Comparison of ENCODE assay signal across 11 cellular contexts in genomic region chr5:176366575-176366894, GRCh38. TPM values are rescaled to one million over a fixed set of nuclear protein-coding genes. Genes with fewer than 3 reads are reported as not detected.
DNase-seq lines count a peak whose midpoint lies in the region; ATAC-seq, FAIRE-seq and TF ChIP-seq lines count a peak whose summit lies in the region.
"Had no signal": no experiment of that assay in that cellular context is flagged by ENCODE, and none has a peak within 500 bp of the region (broad histone marks: within the 10 kb centered on the region; RNA-seq: fewer than 3 reads in every experiment).

No MANE protein-coding gene starts in this region.

- H3K9me1 ChIP-seq in IMR-90 (ENCODE audit: insufficient read depth, low read length): peaks cover 4% of the 10 kb centered on the region

- TF ChIP-seq RAD21 in IMR-90 (IDR thresholded peaks at IDR 0.05; ENCODE audit: low read length): no peak

- peak overlapping the region; percentile 71 for H3K4me2 ChIP-seq in IMR-90 (ENCODE audit: low read depth, low read length)

- peak overlapping the region; percentile 79 for H3K14ac ChIP-seq in IMR-90 (replicated peaks; ENCODE audit: low read depth, low read length)

- ATAC-seq in IMR-90 (ENCODE audit: low read depth) (no peak), HG03139 (IDR thresholded peaks at IDR 0.05; ENCODE audit: unreplicated experiment) (no peak), HG02884 (IDR thresholded peaks at IDR 0.05; ENCODE audit: unreplicated experiment) (no peak)
- ATAC-seq in natural killer cell treated with Interleukin-12 subunit alpha and Interleukin-12 subunit beta and Interleukin-15 and Interleukin-18, amount 100 ng/mL, for 72 hours: no peak

- H3K79me1 ChIP-seq in IMR-90 (ENCODE audit: low read depth in 1 of 2, low read length in 2 of 2): peaks cover 13 to 17% of the 10 kb centered on the region in 2 experiments

- CTCF ChIA-PET in IMR-90 (lab: Yijun Ruan, JAX): no interaction called here

- FAIRE-seq in kidney (lab: Jason Lieb, UNC): no peak
- FAIRE-seq: G401.6 had no signal

- WGBS in IMR-90 (ENCODE audit: extremely low coverage in 2 of 2, insufficient read length in 1 of 2), 2 experiments: 100% methylated on average over 2 of the region's 11 CpGs; no CpG with 5 or more reads in 1 of the 2 experiments
- 87 to 89% methylated on average over 11 of the region's 11 CpGs for WGBS in lower leg skin, 2 donors

- peaks cover 4% of the 10 kb centered on the region for H3K36me3 Mint-ChIP-seq in natural killer cell treated with Interleukin-12 subunit alpha and Interleukin-12 subunit beta and Interleukin-15 and Interleukin-18, amount 100 ng/mL, for 72 hours

- peak overlapping the region; percentile 56 for H3K4me3 Mint-ChIP-seq in natural killer cell treated with Interleukin-12 subunit alpha and Interleukin-12 subunit beta and Interleukin-15 and Interleukin-18, amount 100 ng/mL, for 72 hours

- intact Hi-C loops in IMR-90 (cut with micrococcal nuclease) (no loop called here), kidney (cut with DNase I) (no loop called here), lower leg skin (cut with DNase I; ENCODE audit: low total_unique reads) (no loop called here)

- DNase-seq in AG10803 (ENCODE audit: low read depth) (no peak), IMR-90 (no peak), kidney (no peak), lower leg skin (ENCODE audit: low spot score in 2 of 2) (no peak)
- no peak for DNase-seq in natural killer cell treated with Interleukin-12 subunit alpha and Interleukin-12 subunit beta and Interleukin-15 and Interleukin-18, amount 100 ng/mL, for 72 hours (ENCODE audit: low spot score)
- DNase-seq: central memory CD4-positive, alpha-beta T cell; NCI-H2081 treated with DMSO at 0.1 percent for 48 hours had no signal

- H2AFZ ChIP-seq in IMR-90 (replicated peaks; ENCODE audit: low read length, poor library complexity): peak overlapping the region; percentile 95

- H3K4ac ChIP-seq in IMR-90 (ENCODE audit: low read depth, low read length): peak overlapping the region; percentile 66

- peak overlapping the region; percentile 83 for H4K91ac ChIP-seq in IMR-90 (ENCODE audit: insufficient read depth, low read depth, low read length)

- BruUV-seq in IMR-90 (replicated peaks; lab: Mats Ljungman, UMichigan): no TSS peak

- peak overlapping the region; percentile 88 for H2AK5ac ChIP-seq in IMR-90 (ENCODE audit: low read depth, low read length)

- no peaks in the 10 kb centered on the region for H3K9me3 Mint-ChIP-seq in natural killer cell treated with Interleukin-12 subunit alpha and Interleukin-12 subunit beta and Interleukin-15 and Interleukin-18, amount 100 ng/mL, for 72 hours

- H3K4me3 ChIP-seq in AG10803 (ENCODE audit: low read length) (peak overlapping the region; percentile 67), IMR-90 (ENCODE audit: insufficient read depth, low read depth, low read length) (peak overlapping the region; percentile 58), duodenal mucosa (ENCODE audit: low read depth in 1 of 2, low read length in 2 of 2) (peak overlapping the region; percentile 74 to 78), kidney (ENCODE audit: low read length in 2 of 2) (peak overlapping the region in 1 of 2 donors; percentile 69), lower leg skin (ENCODE audit: low read depth, poor library complexity, severe bottlenecking) (no peak overlapping the region)

- no peaks in the 10 kb centered on the region for H3K27me3 ChIP-seq in IMR-90 (ENCODE audit: control insufficient read depth, insufficient read depth, low read length)
- H3K27me3 ChIP-seq in duodenal mucosa (ENCODE audit: control insufficient read depth in 1 of 2, insufficient read depth in 2 of 2, low read length in 2 of 2): peaks cover 12 to 13% of the 10 kb centered on the region in 2 donors

- in situ Hi-C loops in IMR-90 (cut with MboI; ENCODE audit: low sequenced_read_pairs): no loop called here

- H2BK120ac ChIP-seq in IMR-90 (ENCODE audit: low read depth, low read length): peak overlapping the region; percentile 18; the same call in 1 of the 2 replicates

- POLR2A ChIA-PET in IMR-90 (lab: Charles Lee; ENCODE audit: unreplicated experiment): no interaction called here

- H2AK9ac ChIP-seq in IMR-90 (replicated peaks; ENCODE audit: low read depth, low read length, poor library complexity): peak overlapping the region; percentile 86

- peaks cover 7% of the 10 kb centered on the region for H3K4me1 ChIP-seq in IMR-90 (ENCODE audit: control insufficient read depth, insufficient read depth, low read length)
- H3K4me1 ChIP-seq in duodenal mucosa (ENCODE audit: control insufficient read depth in 1 of 2, insufficient read depth in 2 of 2, low read length in 2 of 2): peaks cover 5 to 17% of the 10 kb centered on the region in 2 donors
- H3K4me1 ChIP-seq in kidney (ENCODE audit: control insufficient read depth in 1 of 2, insufficient read depth in 1 of 2, low read depth in 1 of 2, low read length in 2 of 2): peaks cover 0 to 12% of the 10 kb centered on the region in 2 donors

- peak overlapping the region; percentile 74 to 100 for H4K8ac ChIP-seq in IMR-90 (ENCODE audit: low read depth in 2 of 2, low read length in 2 of 2)

- no peak overlapping the region for H3K18ac ChIP-seq in IMR-90 (ENCODE audit: low read depth, low read length)

- H4K20me1 ChIP-seq in IMR-90 (ENCODE audit: insufficient read depth, low read length): no peaks in the 10 kb centered on the region

- H3K9ac ChIP-seq in IMR-90 (ENCODE audit: low read depth, low read length) (peak overlapping the region; percentile 72; the same call in 1 of the 2 replicates), duodenal mucosa (ENCODE audit: low read depth in 1 of 2, low read length in 2 of 2) (no peak overlapping the region), kidney (ENCODE audit: low read length in 2 of 2) (no peak overlapping the region)

- no peaks in the 10 kb centered on the region for H3K9me3 ChIP-seq in IMR-90 (ENCODE audit: control insufficient read depth, insufficient read depth, low read length)
- H3K9me3 ChIP-seq in duodenal mucosa (ENCODE audit: control insufficient read depth in 1 of 2, low read length in 2 of 2): no peaks in the 10 kb centered on the region
- H3K9me3 ChIP-seq in kidney (ENCODE audit: control insufficient read depth in 1 of 2, low read length in 2 of 2): no peaks in the 10 kb centered on the region

- peak overlapping the region; percentile 50 for H3K23ac ChIP-seq in IMR-90 (ENCODE audit: low read depth, low read length)

- H3K36me3 ChIP-seq in IMR-90 (ENCODE audit: control insufficient read depth, insufficient read depth, low read length) (peaks cover 17% of the 10 kb centered on the region), duodenal mucosa (ENCODE audit: control insufficient read depth in 1 of 2, insufficient read depth in 2 of 2, low read length in 2 of 2) (peaks cover 0 to 5% of the 10 kb centered on the region in 2 donors), kidney (ENCODE audit: control insufficient read depth in 1 of 2, insufficient read depth in 2 of 2, low read length in 2 of 2) (no peaks in the 10 kb centered on the region)

- H3K56ac ChIP-seq in IMR-90 (ENCODE audit: extremely low read depth, insufficient read depth, low read length): no peak overlapping the region

- TF ChIP-seq POLR2A in IMR-90 (IDR thresholded peaks at IDR 0.05; ENCODE audit: low read depth, low read length) (no peak), lower leg skin (IDR thresholded peaks at IDR 0.05) (no peak)

- dilution Hi-C loops in IMR-90 (cut with HindIII; ENCODE audit: low sequenced_read_pairs, unreplicated experiment): no loop called here

- no peaks in the 10 kb centered on the region for H3K27me3 Mint-ChIP-seq in natural killer cell treated with Interleukin-12 subunit alpha and Interleukin-12 subunit beta and Interleukin-15 and Interleukin-18, amount 100 ng/mL, for 72 hours

- H2BK5ac ChIP-seq in IMR-90 (ENCODE audit: low read depth, low read length, poor library complexity, severe bottlenecking): no peak overlapping the region

- H3K4me1 Mint-ChIP-seq in natural killer cell treated with Interleukin-12 subunit alpha and Interleukin-12 subunit beta and Interleukin-15 and Interleukin-18, amount 100 ng/mL, for 72 hours (ENCODE audit: low read depth in 2 of 2): peaks cover 17 to 21% of the 10 kb centered on the region in 2 donors

- TF ChIP-seq CTCF in AG10803 (conservative IDR thresholded peaks at IDR 0.05; ENCODE audit: low read length): no peak
- TF ChIP-seq CTCF in IMR-90 (conservative IDR thresholded peaks at IDR 0.05; ENCODE audit: low read depth, low read length): no peak
- TF ChIP-seq CTCF in kidney (IDR thresholded peaks at IDR 0.05; ENCODE audit: borderline replicate concordance, extremely low read depth, insufficient read depth): no peak
- no peak for TF ChIP-seq CTCF in lower leg skin (IDR thresholded peaks at IDR 0.05)

- peak overlapping the region; percentile 62 for H4K5ac ChIP-seq in IMR-90 (ENCODE audit: low read depth, low read length)

- H3K27ac ChIP-seq in IMR-90 (ENCODE audit: insufficient read depth, low read length) (no peak overlapping the region; the same call in 1 of the 2 replicates), duodenal mucosa (ENCODE audit: low read depth, low read length) (no peak overlapping the region), kidney (ENCODE audit: low read depth in 2 of 2, low read length in 2 of 2) (no peak overlapping the region)

- H3K27ac Mint-ChIP-seq in natural killer cell treated with Interleukin-12 subunit alpha and Interleukin-12 subunit beta and Interleukin-15 and Interleukin-18, amount 100 ng/mL, for 72 hours: peak overlapping the region; percentile 15 to 80

- H2BK15ac ChIP-seq in IMR-90 (ENCODE audit: low read depth, low read length): no peak overlapping the region

- H2BK20ac ChIP-seq in IMR-90 (ENCODE audit: low read depth, low read length): no peak overlapping the region

RNA-seq across cellular contexts. Expression of gene ARL10, which starts 1.2 kb away (rescaled TPM):
- total RNA-seq in IMR-90 (2012; rRNA removed): 3.6 and 4.4 TPM in 2 replicates
- 5.0 and 6.0 TPM in 2 replicates for polyA plus RNA-seq in IMR-90 (2012; rRNA removed)
- polyA plus RNA-seq in IMR-90 (2012; cell fraction: cytosol; rRNA removed): 1.3 and 1.5 TPM in 2 replicates
- polyA plus RNA-seq in IMR-90 (2012; cell fraction: nucleus; rRNA removed; ENCODE audit: low replicate concordance): 17.8 and 20.2 TPM in 2 replicates
- total RNA-seq in natural killer cell treated with Interleukin-12 subunit alpha and Interleukin-12 subunit beta and Interleukin-15 and Interleukin-18, amount 100 ng/mL, for 72 hours: 10 to 100 TPM in 1 of 2 donors, 1 to 10 TPM in 1; 8.1 to 12.9 TPM
- 6.2 TPM for total RNA-seq in kidney
- 2.9 TPM for polyA plus RNA-seq in kidney (ENCODE audit: insufficient read depth, low read depth, low replicate concordance)
- total RNA-seq in lower leg skin: 10 to 100 TPM in 2 of 4 donors, 1 to 10 TPM in 2; 6.1 to 13.5 (median 8.8) TPM

RNA-seq across cellular contexts. Expression of gene KIAA1191, which starts 5.0 kb away (rescaled TPM):
- total RNA-seq in IMR-90 (2012; rRNA removed): 107 and 124 TPM in 2 replicates
- polyA plus RNA-seq in IMR-90 (2012; rRNA removed): 107 and 114 TPM in 2 replicates
- 58.0 and 98.4 TPM in 2 replicates for polyA plus RNA-seq in IMR-90 (2012; cell fraction: cytosol; rRNA removed)
- polyA plus RNA-seq in IMR-90 (2012; cell fraction: nucleus; rRNA removed; ENCODE audit: low replicate concordance): 60.4 and 66.6 TPM in 2 replicates
- 10 to 100 TPM; 61.1 to 66.7 TPM for total RNA-seq in natural killer cell treated with Interleukin-12 subunit alpha and Interleukin-12 subunit beta and Interleukin-15 and Interleukin-18, amount 100 ng/mL, for 72 hours
- total RNA-seq in kidney: 109 TPM
- polyA plus RNA-seq in kidney (ENCODE audit: insufficient read depth, low read depth, low replicate concordance): 208 TPM
- total RNA-seq in lower leg skin: 10 to 100 TPM; 58.0 to 89.4 (median 73.4) TPM

RNA-seq across cellular contexts. Expression of gene NOP16, which starts 21.9 kb away (rescaled TPM):
- total RNA-seq in IMR-90 (2012; rRNA removed) (28.0 and 33.3 TPM in 2 replicates), kidney (18.1 TPM), lower leg skin (10 to 100 TPM; 11.5 to 22.5 (median 12.1) TPM)
- polyA plus RNA-seq in IMR-90 (2012; rRNA removed) (60.4 and 61.3 TPM in 2 replicates), kidney (ENCODE audit: insufficient read depth, low read depth, low replicate concordance) (32.1 TPM)
- 40.4 and 78.7 TPM in 2 replicates for polyA plus RNA-seq in IMR-90 (2012; cell fraction: cytosol; rRNA removed)
- polyA plus RNA-seq in IMR-90 (2012; cell fraction: nucleus; rRNA removed; ENCODE audit: low replicate concordance): 71.5 and 77.8 TPM in 2 replicates
- total RNA-seq in natural killer cell treated with Interleukin-12 subunit alpha and Interleukin-12 subunit beta and Interleukin-15 and Interleukin-18, amount 100 ng/mL, for 72 hours: 100 to 1,000 TPM in 1 of 2 donors, 10 to 100 TPM in 1; 62.0 to 155 TPM

RNA-seq across cellular contexts. Expression of gene HIGD2A, which starts 22.0 kb away (rescaled TPM):
- total RNA-seq in IMR-90 (2012; rRNA removed): 33.3 and 35.0 TPM in 2 replicates
- 131 and 146 TPM in 2 replicates for polyA plus RNA-seq in IMR-90 (2012; rRNA removed)
- 161 and 196 TPM in 2 replicates for polyA plus RNA-seq in IMR-90 (2012; cell fraction: cytosol; rRNA removed)
- polyA plus RNA-seq in IMR-90 (2012; cell fraction: nucleus; rRNA removed; ENCODE audit: low replicate concordance): 35.5 and 41.7 TPM in 2 replicates
- 100 to 1,000 TPM in 1 of 2 donors, 10 to 100 TPM in 1; 88.9 to 117 TPM for total RNA-seq in natural killer cell treated with Interleukin-12 subunit alpha and Interleukin-12 subunit beta and Interleukin-15 and Interleukin-18, amount 100 ng/mL, for 72 hours
- total RNA-seq in kidney: 105 TPM
- 344 TPM for polyA plus RNA-seq in kidney (ENCODE audit: insufficient read depth, low read depth, low replicate concordance)
- total RNA-seq in lower leg skin: 100 to 1,000 TPM; 110 to 153 (median 130) TPM

RNA-seq across cellular contexts. Expression of gene CLTB, which starts 49.8 kb away (rescaled TPM):
- total RNA-seq in IMR-90 (2012; rRNA removed) (87.6 and 122 TPM in 2 replicates), kidney (76.3 TPM), lower leg skin (100 to 1,000 TPM; 707 to 959 (median 743) TPM)
- polyA plus RNA-seq in IMR-90 (2012; rRNA removed) (99.9 and 133 TPM in 2 replicates), kidney (ENCODE audit: insufficient read depth, low read depth, low replicate concordance) (151 TPM)
- polyA plus RNA-seq in IMR-90 (2012; cell fraction: cytosol; rRNA removed): 126 and 155 TPM in 2 replicates
- polyA plus RNA-seq in IMR-90 (2012; cell fraction: nucleus; rRNA removed; ENCODE audit: low replicate concordance): 82.7 and 83.9 TPM in 2 replicates
- total RNA-seq in natural killer cell treated with Interleukin-12 subunit alpha and Interleukin-12 subunit beta and Interleukin-15 and Interleukin-18, amount 100 ng/mL, for 72 hours: 10 to 100 TPM; 64.0 to 80.5 TPM
